Comparison of ENCODE assay signal across 19 cellular contexts in the genomic region with DNA sequence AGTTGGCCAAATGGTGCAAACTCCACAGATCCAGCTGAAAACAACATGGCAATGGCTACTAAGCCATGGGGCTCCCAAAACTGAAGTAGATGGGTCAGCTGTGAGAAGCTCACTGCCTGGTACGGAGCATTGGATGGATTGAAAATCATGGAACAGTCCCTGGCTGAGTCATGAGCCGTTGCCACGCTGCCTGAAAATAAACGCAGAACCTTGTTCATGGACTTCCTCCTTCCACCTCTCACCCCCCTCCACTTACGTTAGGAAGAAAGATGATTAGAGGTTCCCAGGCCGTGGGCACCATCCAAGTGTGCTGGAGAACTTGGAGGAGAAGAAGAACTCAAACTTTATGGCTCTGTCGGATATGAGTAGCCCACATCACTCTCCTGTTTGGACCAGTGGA. TPM values are rescaled to one million over a fixed set of nuclear protein-coding genes. Genes with fewer than 3 reads are reported as not detected.
"Had no signal": no experiment of that assay in that cellular context is flagged by ENCODE, and none has a peak within 500 bp of the region (broad histone marks: within the 10 kb centered on the region; RNA-seq: fewer than 3 reads in every experiment).

No MANE protein-coding gene starts in this region.

- DNase-seq: activated CD4-positive, alpha-beta memory T cell treated with anti-CD3 and anti-CD28 coated beads, Interleukin-2, amount 10 ng/mL, durations not matched to agents 7 days and 5 days; activated CD4-positive, alpha-beta T cell treated with anti-CD3 and anti-CD28 coated beads for 36 hours; activated gamma-delta T cell; activated naive CD8-positive, alpha-beta T cell treated with anti-CD3 and anti-CD28 coated beads, Interleukin-2, amount 10 ng/mL, durations not matched to agents 7 days and 5 days; activated T-cell treated with anti-CD3 and anti-CD28 coated beads, Interleukin-2, amount 50 U/mL, for 48 hours; aorta; esophagus squamous epithelium; foreskin fibroblast; left cardiac atrium; naive thymus-derived CD8-positive, alpha-beta T cell; posterior cingulate gyrus; right cardiac atrium; small intestine had no signal

- H3K27ac Mint-ChIP-seq: activated CD4-positive, alpha-beta memory T cell treated with anti-CD3 and anti-CD28 coated beads, Interleukin-2, amount 10 ng/mL, durations not matched to agents 7 days and 5 days; activated CD4-positive, alpha-beta T cell treated with anti-CD3 and anti-CD28 coated beads for 36 hours; activated naive CD8-positive, alpha-beta T cell treated with anti-CD3 and anti-CD28 coated beads, Interleukin-2, amount 10 ng/mL, durations not matched to agents 7 days and 5 days had no signal

- ATAC-seq: activated CD4-positive, alpha-beta T cell treated with anti-CD3 and anti-CD28 coated beads for 36 hours; left cardiac atrium; naive thymus-derived CD8-positive, alpha-beta T cell; right cardiac atrium had no signal

- H3K9me3 ChIP-seq: esophagus squamous epithelium, neutrophil had no signal

- H3K36me3 Mint-ChIP-seq: activated naive CD8-positive, alpha-beta T cell treated with anti-CD3 and anti-CD28 coated beads, Interleukin-2, amount 10 ng/mL, durations not matched to agents 7 days and 5 days; naive thymus-derived CD8-positive, alpha-beta T cell had no signal

- H3K36me3 ChIP-seq: esophagus squamous epithelium, neutrophil had no signal

- H3K4me3 Mint-ChIP-seq: activated CD4-positive, alpha-beta memory T cell treated with anti-CD3 and anti-CD28 coated beads, Interleukin-2, amount 10 ng/mL, durations not matched to agents 7 days and 5 days; activated CD4-positive, alpha-beta T cell treated with anti-CD3 and anti-CD28 coated beads for 36 hours; activated naive CD8-positive, alpha-beta T cell treated with anti-CD3 and anti-CD28 coated beads, Interleukin-2, amount 10 ng/mL, durations not matched to agents 7 days and 5 days; naive thymus-derived CD8-positive, alpha-beta T cell had no signal

- H3K27ac ChIP-seq: esophagus squamous epithelium, neutrophil, VCaP had no signal

- H3K4me3 ChIP-seq: esophagus squamous epithelium, lung had no signal

- H3K9me3 Mint-ChIP-seq: activated CD4-positive, alpha-beta memory T cell treated with anti-CD3 and anti-CD28 coated beads, Interleukin-2, amount 10 ng/mL, durations not matched to agents 7 days and 5 days; activated naive CD8-positive, alpha-beta T cell treated with anti-CD3 and anti-CD28 coated beads, Interleukin-2, amount 10 ng/mL, durations not matched to agents 7 days and 5 days; naive thymus-derived CD8-positive, alpha-beta T cell had no signal

RNA-seq across cellular contexts. Expression of gene DIPK1B, which starts 6.8 kb away (rescaled TPM):
- total RNA-seq: bronchial epithelial cell had no signal

RNA-seq across cellular contexts. Expression of gene LCN10, which starts 37.2 kb away (rescaled TPM):
- total RNA-seq: activated CD4-positive, alpha-beta memory T cell treated with anti-CD3 and anti-CD28 coated beads, Interleukin-2, amount 10 ng/mL, durations not matched to agents 7 days and 5 days; bronchial epithelial cell; chondrocyte; urinary bladder had no signal

RNA-seq across cellular contexts. Expression of gene LCN6, which starts 42.8 kb away (rescaled TPM):
- total RNA-seq: activated CD4-positive, alpha-beta T cell treated with anti-CD3 and anti-CD28 coated beads for 36 hours; activated naive CD8-positive, alpha-beta T cell treated with anti-CD3 and anti-CD28 coated beads, Interleukin-2, amount 10 ng/mL, durations not matched to agents 7 days and 5 days; bronchial epithelial cell; chondrocyte; naive thymus-derived CD8-positive, alpha-beta T cell; urinary bladder had no signal
- polyA plus RNA-seq: naive thymus-derived CD8-positive, alpha-beta T cell had no signal
